In the genomic region with DNA sequence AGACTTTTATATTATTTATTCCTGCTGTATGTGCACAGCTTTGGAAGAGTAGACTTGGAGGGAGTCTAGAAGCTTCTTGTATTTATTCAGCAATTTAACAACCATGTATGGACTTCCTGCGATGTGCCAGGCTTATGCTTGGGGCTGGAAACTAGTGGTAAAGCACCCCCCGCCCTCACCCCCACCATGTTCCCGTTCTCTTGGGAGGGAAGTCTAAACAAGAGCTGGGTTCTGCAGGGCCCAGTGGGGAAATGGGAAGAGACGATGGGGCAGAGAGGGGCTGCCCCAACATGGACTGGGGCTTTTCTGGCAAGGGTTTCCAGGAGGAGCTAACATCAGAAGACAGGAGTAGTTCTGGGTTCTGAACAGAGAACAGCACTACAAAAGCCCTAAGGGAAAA, we compare ENCODE assay signal across 13 cellular contexts. TPM values are rescaled to one million over a fixed set of nuclear protein-coding genes. Genes with fewer than 3 reads are reported as not detected.
DNase-seq lines count a peak whose midpoint lies in the region; ATAC-seq, FAIRE-seq and TF ChIP-seq lines count a peak whose summit lies in the region.
"Had no signal": no experiment of that assay in that cellular context is flagged by ENCODE, and none has a peak within 500 bp of the region (broad histone marks: within the 10 kb centered on the region; RNA-seq: fewer than 3 reads in every experiment).

No MANE protein-coding gene starts in this region.

- intact Hi-C loops in GM12878 (cut with micrococcal nuclease; ENCODE audit: unreplicated experiment) = loop anchor here (2.0 to 10.0 kb wide), 3 partner anchors 21 to 1823 kb away; partner anchors contain the start of gene ALOX5

- FAIRE-seq in GM12878 (lab: Jason Lieb, UNC) = no peak
- FAIRE-seq in urothelium cell line (lab: Jason Lieb, UNC) = no peak
- FAIRE-seq: colon had no signal

- POLR2A ChIA-PET in GM12878 (lab: Charles Lee) = interaction anchor here (0.5 to 14.0 kb wide), 7 partner anchors 9 to 1563 kb away, joined by 3 to 174 read pairs (median 3); partner anchors contain the start of genes DEPP1 and ZNF22

- TF ChIP-seq RAD21 in GM12878 (IDR thresholded peaks at IDR 0.05; ENCODE audit: insufficient read depth, low read depth, low read length) = no peak

- H3K4me1 ChIP-seq in GM12878 (ENCODE audit: control insufficient read depth, insufficient read depth, low read length) (peaks cover 67% of the 10 kb centered on the region), lung (ENCODE audit: control insufficient read depth in 2 of 2, insufficient read depth in 2 of 2, low read length in 2 of 2) (peaks cover 27 to 34% of the 10 kb centered on the region in 2 donors), subcutaneous abdominal adipose tissue (ENCODE audit: control insufficient read depth in 5 of 5, insufficient read depth in 5 of 5, low read length in 5 of 5) (peaks cover 24 to 83% (median 76%) of the 10 kb centered on the region in 5 donors)

- RAD21 ChIA-PET in GM12878 (lab: Charles Lee; ENCODE audit: unreplicated experiment) = interaction anchor here (1.3 to 9.2 kb wide), 5 partner anchors 8 to 34 kb away, joined by 4 to 124 read pairs (median 34); partner anchors contain the start of genes DEPP1 and RASSF4

- BruUV-seq in GM12878 (replicated peaks; lab: Mats Ljungman, UMichigan) = no TSS peak

- H3K79me2 ChIP-seq in GM12878 (ENCODE audit: control insufficient read depth, insufficient read depth, low read length) = peaks cover 14% of the 10 kb centered on the region

- H3K27ac ChIP-seq in GM12878 (ENCODE audit: control insufficient read depth, insufficient read depth) = peak overlapping the region; percentile 85
- H3K27ac ChIP-seq in lung (ENCODE audit: low read depth in 1 of 2, low read length in 1 of 2) = peak overlapping the region; percentile 53 to 69
- H3K27ac ChIP-seq in subcutaneous abdominal adipose tissue (ENCODE audit: low read depth, low read length) = peak overlapping the region; percentile 77
- H3K27ac ChIP-seq: SJSA1 had no signal

- H3K36me3 ChIP-seq in GM12878 (ENCODE audit: control insufficient read depth in 2 of 2, insufficient read depth in 2 of 2, low read length in 1 of 2) (peaks cover 0 to 8% of the 10 kb centered on the region in 2 experiments; a peak in 2 of 4 replicates), lung (ENCODE audit: control insufficient read depth in 2 of 2, insufficient read depth in 2 of 2, low read length in 2 of 2) (peaks cover 0 to 23% of the 10 kb centered on the region in 2 donors), subcutaneous abdominal adipose tissue (ENCODE audit: control insufficient read depth in 5 of 5, insufficient read depth in 5 of 5, low read length in 5 of 5) (peaks cover 0 to 39% (median 26%) of the 10 kb centered on the region in 5 donors)

- CTCF ChIA-PET in GM12878 (lab: Yijun Ruan, JAX) = interaction anchor here (0.6 to 9.1 kb wide), 7 partner anchors 8 to 115 kb away, joined by 3 to 116 read pairs (median 5); partner anchors contain the start of gene ZNF22

- no peak for TF ChIP-seq EP300 in GM12878 (IDR thresholded peaks at IDR 0.05; ENCODE audit: borderline replicate concordance in 1 of 2, control insufficient read depth in 1 of 2, low read depth in 2 of 2, low read length in 2 of 2)

- H2AFZ ChIP-seq in GM12878 (ENCODE audit: control insufficient read depth, low read depth, low read length) = peak overlapping the region; percentile 43

- peak overlapping the region; percentile 7; the same call in 1 of the 2 replicates for H3K4me3 ChIP-seq in GM12878
- no peak overlapping the region for H3K4me3 ChIP-seq in lung
- H3K4me3 ChIP-seq in subcutaneous abdominal adipose tissue (ENCODE audit: low read depth in 1 of 5, low read length in 5 of 5) = no peak overlapping the region
- H3K4me3 ChIP-seq: SJSA1 had no signal

- TF ChIP-seq CTCF in GM12878 (IDR thresholded peaks at IDR 0.05 in 2 of 3, conservative IDR thresholded peaks at IDR 0.05 in 1 of 3; ENCODE audit: control insufficient read depth in 2 of 3, extremely low read depth in 1 of 3, insufficient read depth in 1 of 3, low read depth in 3 of 3, low read length in 3 of 3) (no peak), lung (IDR thresholded peaks at IDR 0.05; ENCODE audit: control extremely low read depth, extremely low read depth) (no peak)

- H3K9ac ChIP-seq in GM12878 (ENCODE audit: control insufficient read depth, insufficient read depth, low read length) = peak overlapping the region; percentile 52
- H3K9ac ChIP-seq in subcutaneous abdominal adipose tissue (ENCODE audit: low read length in 5 of 5) = peak overlapping the region in 3 of 5 donors; percentile 4 to 35 (median 21)

- DNase-seq in Kasumi-1 (lab: John Stamatoyannopoulos, UW) (peak; percentile 92 to 94), GM12878 (ENCODE audit: low read depth, low spot score) (no peak), lung (ENCODE audit: low spot score) (no peak), urothelium cell line (ENCODE audit: low spot score) (no peak), NCI-H1417 treated with DMSO at 0.1 percent for 48 hours (lab: John Stamatoyannopoulos, UW) (no peak), SHP77 (lab: John Stamatoyannopoulos, UW) (no peak)
- DNase-seq: activated CD8-positive, alpha-beta memory T cell treated with anti-CD3 and anti-CD28 coated beads, Interleukin-2, amount 10 ng/mL, durations not matched to agents 7 days and 5 days; NCI-H2227 treated with DMSO at 0.1 percent for 48 hours had no signal

- WGBS in GM12878 (ENCODE audit: insufficient coverage, insufficient replicate concordance, low lambda C conversion rate, missing lambda C conversion rate) = 43% methylated on average over 4 of the region's 4 CpGs
- WGBS in lung, 2 donors = 30 to 64% methylated on average over 4 of the region's 4 CpGs

- ATAC-seq in GM12878 (no peak), lung (ENCODE audit: insufficient read depth, low FRiP score) (no peak), GM18870 (IDR thresholded peaks at IDR 0.05; ENCODE audit: unreplicated experiment) (no peak)

- in situ Hi-C loops in GM12878 (cut with MboI) = loop anchor here (10.0 to 25.0 kb wide), 2 partner anchors 1563 to 1805 kb away; partner anchors contain the start of gene HNRNPF

- TF ChIP-seq POLR2A in GM12878 (IDR thresholded peaks at IDR 0.05; ENCODE audit: low read depth, low read length) = no peak

- peak overlapping the region; percentile 45 for H3K4me2 ChIP-seq in GM12878 (ENCODE audit: control insufficient read depth, insufficient read depth)

- H3K9me3 ChIP-seq in GM12878 (replicated peaks; ENCODE audit: control insufficient read depth, insufficient read depth, low read length) (no peaks in the 10 kb centered on the region), lung (ENCODE audit: control insufficient read depth in 2 of 2, insufficient read depth in 1 of 2, low read length in 1 of 2) (peaks cover 0 to 2% of the 10 kb centered on the region in 2 donors), subcutaneous abdominal adipose tissue (ENCODE audit: control insufficient read depth in 5 of 5, low read length in 5 of 5) (peaks cover 0 to 2% (median 0%) of the 10 kb centered on the region in 5 donors)
- H3K9me3 ChIP-seq: SJSA1 had no signal

- H4K20me1 ChIP-seq in GM12878 (ENCODE audit: control insufficient read depth, insufficient read depth) = no peaks in the 10 kb centered on the region

- H3K27me3 ChIP-seq in GM12878 (replicated peaks in 1 of 2; ENCODE audit: control insufficient read depth in 2 of 2, insufficient read depth in 2 of 2, low read length in 1 of 2) (no peaks in the 10 kb centered on the region), lung (ENCODE audit: control insufficient read depth, insufficient read depth) (no peaks in the 10 kb centered on the region), subcutaneous abdominal adipose tissue (ENCODE audit: control insufficient read depth in 5 of 5, insufficient read depth in 4 of 5, low read length in 5 of 5) (no peaks in the 10 kb centered on the region)
- H3K27me3 ChIP-seq: SJSA1 had no signal

- SMC1A ChIA-PET in GM12878 (lab: Charles Lee; ENCODE audit: uncharacterized antibody, unreplicated experiment) = interaction anchor here (0.7 to 9.3 kb wide), 10 partner anchors 9 to 1366 kb away, joined by 3 to 147 read pairs (median 8); partner anchors contain the start of gene DEPP1

RNA-seq across cellular contexts. Expression of gene RASSF4, which starts 8.0 kb away (rescaled TPM):
- total RNA-seq in GM12878 (2013; cell fraction: nucleolus; rRNA removed) = 175 and 194 TPM in 2 replicates
- 15.6 and 16.5 TPM in 2 replicates for total RNA-seq in GM12878 (2014; rRNA removed)
- total RNA-seq in GM12878 (2014; rRNA removed; fragmentation: Illumina TruSeq; extraction: Trizol) = 10.9 and 11.9 TPM in 2 replicates
- total RNA-seq in GM12878 (2021) = 20.0 and 21.1 TPM in 2 replicates
- 9.8 TPM for polyA plus RNA-seq in GM12878 (2011; ENCODE audit: low read depth)
- polyA plus RNA-seq in GM12878 (2011; rRNA removed) = 50.8 and 71.1 TPM in 2 replicates
- 55.8 and 83.7 TPM in 2 replicates for polyA plus RNA-seq in GM12878 (2011; cell fraction: cytosol; rRNA removed)
- polyA plus RNA-seq in GM12878 (2011; cell fraction: nucleus; rRNA removed) = 307 and 389 TPM in 2 replicates
- polyA plus RNA-seq in GM12878 (2012) = 16.9 and 18.3 TPM in 2 replicates
- polyA plus RNA-seq in GM12878 (2014; fragmentation: Illumina TruSeq; extraction: Trizol) = 6.3 and 10.7 TPM in 2 replicates
- polyA plus RNA-seq in GM12878 (2014; fragmentation: Nextera tagmentation; extraction: Ambion mirVana) = 1 to 10 TPM; 3.7 to 4.0 TPM
- 17.1 and 19.4 TPM in 2 replicates for polyA plus RNA-seq in GM12878 (2014; rRNA removed)
- polyA plus RNA-seq in GM12878 (2016; fragmentation: Nextera tagmentation; extraction: Ambion mirVana) = 10 to 100 TPM; 17.1 to 19.1 TPM
- polyA minus RNA-seq in GM12878 (2011; rRNA and poly(A)+ RNA removed) = 45.6 and 75.7 TPM in 2 replicates
- 17.1 and 19.4 TPM in 2 replicates for polyA minus RNA-seq in GM12878 (2011; cell fraction: cytosol; rRNA and poly(A)+ RNA removed)
- 66.4 and 98.8 TPM in 2 replicates for polyA minus RNA-seq in GM12878 (2011; cell fraction: nucleus; rRNA and poly(A)+ RNA removed)
- total RNA-seq in lung = 10 to 100 TPM; 38.8 to 44.3 TPM
- 10 to 100 TPM; 19.5 to 55.4 TPM for polyA plus RNA-seq in lung

RNA-seq across cellular contexts. Expression of gene DEPP1, which starts 11.0 kb away (rescaled TPM):
- 23.8 and 31.1 TPM in 2 replicates for total RNA-seq in GM12878 (2013; cell fraction: nucleolus; rRNA removed)
- total RNA-seq in GM12878 (2014; rRNA removed) (7.8 and 8.4 TPM in 2 replicates), GM12878 (2014; rRNA removed; fragmentation: Illumina TruSeq; extraction: Trizol) (5.6 and 5.7 TPM in 2 replicates), GM12878 (2021) (8.6 and 8.9 TPM in 2 replicates), lung (100 to 1,000 TPM in 1 of 2 donors, 10 to 100 TPM in 1; 37.0 to 149 TPM)
- 1.2 TPM for polyA plus RNA-seq in GM12878 (2011; ENCODE audit: low read depth)
- polyA plus RNA-seq in GM12878 (2011; rRNA removed) (2.4 and 4.5 TPM in 2 replicates), GM12878 (2014; fragmentation: Illumina TruSeq; extraction: Trizol) (3.8 and 6.1 TPM in 2 replicates), GM12878 (2014; fragmentation: Nextera tagmentation; extraction: Ambion mirVana) (1 to 10 TPM; 1.7 to 1.8 TPM), GM12878 (2014; rRNA removed) (8.5 TPM in 2 replicates), GM12878 (2016; fragmentation: Nextera tagmentation; extraction: Ambion mirVana) (10 to 100 TPM; 11.0 to 12.1 TPM), lung (10 to 100 TPM; 48.3 to 91.9 TPM)
- polyA plus RNA-seq in GM12878 (2011; cell fraction: cytosol; rRNA removed) = 5.2 and 6.2 TPM in 2 replicates
- 3.0 and 3.7 TPM in 2 replicates for polyA plus RNA-seq in GM12878 (2011; cell fraction: nucleus; rRNA removed)
- polyA plus RNA-seq in GM12878 (2012) = 2.1 and 4.4 TPM in 2 replicates
- 6.1 and 8.3 TPM in 2 replicates for polyA minus RNA-seq in GM12878 (2011; rRNA and poly(A)+ RNA removed)
- 2.6 and 3.1 TPM in 2 replicates for polyA minus RNA-seq in GM12878 (2011; cell fraction: cytosol; rRNA and poly(A)+ RNA removed)
- polyA minus RNA-seq in GM12878 (2011; cell fraction: nucleus; rRNA and poly(A)+ RNA removed) = 8.7 and 10.1 TPM in 2 replicates

RNA-seq across cellular contexts. Expression of gene ZNF22, which starts 33.1 kb away (rescaled TPM):
- total RNA-seq in GM12878 (2013; cell fraction: nucleolus; rRNA removed) = 15.8 and 16.7 TPM in 2 replicates
- 31.1 and 42.1 TPM in 2 replicates for total RNA-seq in GM12878 (2014; rRNA removed)
- total RNA-seq in GM12878 (2014; rRNA removed; fragmentation: Illumina TruSeq; extraction: Trizol) = 44.2 and 44.5 TPM in 2 replicates
- 31.1 and 34.7 TPM in 2 replicates for total RNA-seq in GM12878 (2021)
- polyA plus RNA-seq in GM12878 (2011; ENCODE audit: low read depth) = 20.2 TPM
- polyA plus RNA-seq in GM12878 (2011; rRNA removed) = 33.1 and 49.3 TPM in 2 replicates
- 10.8 and 12.9 TPM in 2 replicates for polyA plus RNA-seq in GM12878 (2011; cell fraction: cytosol; rRNA removed)
- 11.1 and 11.3 TPM in 2 replicates for polyA plus RNA-seq in GM12878 (2011; cell fraction: nucleus; rRNA removed)
- 21.5 and 21.7 TPM in 2 replicates for polyA plus RNA-seq in GM12878 (2012)
- 43.4 and 59.1 TPM in 2 replicates for polyA plus RNA-seq in GM12878 (2014; fragmentation: Illumina TruSeq; extraction: Trizol)
- 10 to 100 TPM; 47.4 to 74.4 TPM for polyA plus RNA-seq in GM12878 (2014; fragmentation: Nextera tagmentation; extraction: Ambion mirVana)
- 26.7 and 32.3 TPM in 2 replicates for polyA plus RNA-seq in GM12878 (2014; rRNA removed)
- 10 to 100 TPM; 47.2 to 48.4 TPM for polyA plus RNA-seq in GM12878 (2016; fragmentation: Nextera tagmentation; extraction: Ambion mirVana)
- 8.3 and 8.7 TPM in 2 replicates for polyA minus RNA-seq in GM12878 (2011; rRNA and poly(A)+ RNA removed)
- polyA minus RNA-seq in GM12878 (2011; cell fraction: cytosol; rRNA and poly(A)+ RNA removed) = 4.4 and 5.1 TPM in 2 replicates
- 5.2 and 6.5 TPM in 2 replicates for polyA minus RNA-seq in GM12878 (2011; cell fraction: nucleus; rRNA and poly(A)+ RNA removed)
- 10 to 100 TPM; 17.7 to 40.7 TPM for total RNA-seq in lung
- 10 to 100 TPM; 16.8 to 18.6 TPM for polyA plus RNA-seq in lung

RNA-seq across cellular contexts. Expression of gene TMEM72, which starts 56.5 kb away (rescaled TPM):
- total RNA-seq in GM12878 (2013; cell fraction: nucleolus; rRNA removed) = not detected in 2 replicates
- total RNA-seq in GM12878 (2014; rRNA removed) = not detected in 2 replicates
- total RNA-seq in GM12878 (2014; rRNA removed; fragmentation: Illumina TruSeq; extraction: Trizol) = not detected in 2 replicates
- not detected in 2 replicates for total RNA-seq in GM12878 (2021)
- not detected for polyA plus RNA-seq in GM12878 (2011; ENCODE audit: low read depth)
- 0.07 and 0.12 TPM in 2 replicates for polyA plus RNA-seq in GM12878 (2011; rRNA removed)
- 0.21 and 0.32 TPM in 2 replicates for polyA plus RNA-seq in GM12878 (2011; cell fraction: cytosol; rRNA removed)
- polyA plus RNA-seq in GM12878 (2011; cell fraction: nucleus; rRNA removed) = 0.28 and 0.42 TPM in 2 replicates
- 0.08 TPM in 1 of 2 replicates, not detected in the other for polyA plus RNA-seq in GM12878 (2012)
- polyA plus RNA-seq in GM12878 (2014; fragmentation: Illumina TruSeq; extraction: Trizol) = not detected in 2 replicates
- polyA plus RNA-seq in GM12878 (2014; fragmentation: Nextera tagmentation; extraction: Ambion mirVana) = not detected
- not detected in 2 replicates for polyA plus RNA-seq in GM12878 (2014; rRNA removed)
- not detected for polyA plus RNA-seq in GM12878 (2016; fragmentation: Nextera tagmentation; extraction: Ambion mirVana)
- 0.29 and 0.41 TPM in 2 replicates for polyA minus RNA-seq in GM12878 (2011; rRNA and poly(A)+ RNA removed)
- polyA minus RNA-seq in GM12878 (2011; cell fraction: cytosol; rRNA and poly(A)+ RNA removed) = not detected in 2 replicates
- polyA minus RNA-seq in GM12878 (2011; cell fraction: nucleus; rRNA and poly(A)+ RNA removed) = 0.12 TPM in 1 of 2 replicates, not detected in the other
- under 1 TPM in 1 of 2 donors, not detected in 1; 0.11 TPM for total RNA-seq in lung
- under 1 TPM; 0.02 to 0.04 TPM for polyA plus RNA-seq in lung
- total RNA-seq: activated CD8-positive, alpha-beta memory T cell treated with anti-CD3 and anti-CD28 coated beads, Interleukin-2, amount 10 ng/mL, durations not matched to agents 7 days and 5 days; Daoy; SJSA1 had no signal

Comparison
In these comparisons a context has a peak if more than half of its experiments do, and no peak if none do; other contexts are left out.
1. DNase-seq: peak in Kasumi-1 (2 of 2); none in GM12878 (single experiment), lung (single experiment), urothelium cell line (single experiment), NCI-H1417 treated with DMSO at 0.1 percent for 48 hours (single experiment) and SHP77 (0 of 2).
2. Peak in every context shown above with its lines, with median percentiles within 50 percentile points of each other: H3K27ac ChIP-seq.